ENCODE assay signal across 8 cellular contexts in the genomic region with DNA sequence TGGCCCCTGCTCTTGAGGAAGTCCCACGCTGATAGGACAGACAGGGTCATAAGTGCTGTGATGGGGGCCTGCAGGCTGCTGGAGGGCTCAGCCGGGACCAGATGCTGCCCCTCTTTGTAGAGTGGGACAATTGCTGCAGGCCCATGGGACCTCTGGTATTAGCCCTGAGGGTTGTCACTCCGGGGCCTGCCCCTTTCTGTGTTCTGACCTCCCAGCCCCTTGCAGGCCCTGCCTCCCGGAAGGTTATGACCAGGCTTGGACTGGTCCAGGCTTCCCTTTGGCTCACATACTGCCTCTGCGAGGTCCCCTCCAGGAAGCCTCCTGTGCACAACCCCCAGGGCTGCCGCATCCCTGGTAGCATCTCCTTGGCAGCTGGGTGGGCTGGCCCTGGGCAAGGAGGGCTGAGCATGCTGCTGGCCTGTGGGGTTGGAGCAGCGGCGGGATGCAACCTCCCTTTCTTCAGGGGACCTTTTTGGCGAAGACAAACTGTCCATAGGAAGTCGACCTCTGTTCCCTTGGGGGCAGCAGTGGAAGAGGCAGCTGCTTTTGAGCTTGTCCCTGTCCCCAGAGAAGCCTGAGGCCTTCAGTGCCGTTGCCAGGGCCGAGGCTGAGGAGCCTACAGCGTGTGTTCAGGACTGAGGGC. TPM values are rescaled to one million over a fixed set of nuclear protein-coding genes. Genes with fewer than 3 reads are reported as not detected.
DNase-seq lines count a peak whose midpoint lies in the region; ATAC-seq and TF ChIP-seq lines count a peak whose summit lies in the region.

No MANE protein-coding gene starts in this region.

- peaks cover 28% of the 10 kb centered on the region in 2 experiments for H3K4me1 ChIP-seq in neutrophil (ENCODE audit: control insufficient read depth in 1 of 2, insufficient read depth in 1 of 2, low read depth in 1 of 2, low read length in 1 of 2)

- no peaks in the 10 kb centered on the region for H3K9me3 ChIP-seq in neutrophil

- DNase-seq in GM12864 (ENCODE audit: low read depth): no peak
- DNase-seq in coronary artery (ENCODE audit: low spot score): no peak
- no peak for DNase-seq in globus pallidus (ENCODE audit: low spot score)
- no peak for DNase-seq in H4 (ENCODE audit: low spot score)

- no peaks in the 10 kb centered on the region for H3K27me3 ChIP-seq in neutrophil

- TF ChIP-seq CTCF in GM12864 (IDR thresholded peaks at IDR 0.05; ENCODE audit: low read depth, low read length, missing control alignments) (no peak), coronary artery (IDR thresholded peaks at IDR 0.05) (no peak), neutrophil (IDR thresholded peaks at IDR 0.05) (no peak)

- H3K4me3 ChIP-seq in GM12864 (ENCODE audit: low read depth, low read length) (peak overlapping the region; percentile 62), coronary artery (peak overlapping the region; percentile 86), neutrophil (ENCODE audit: low read depth in 1 of 2, low read length in 1 of 2) (no peak overlapping the region)

- H3K27ac ChIP-seq in coronary artery (peak overlapping the region; percentile 25 to 87), neutrophil (peak overlapping the region; percentile 77)

- ATAC-seq in HG03175 (IDR thresholded peaks at IDR 0.05; ENCODE audit: unreplicated experiment) (peak; percentile 3), HG03354 (IDR thresholded peaks at IDR 0.05; ENCODE audit: poor library complexity, severe bottlenecking, unreplicated experiment) (no peak), GM21390 (IDR thresholded peaks at IDR 0.05; ENCODE audit: unreplicated experiment) (no peak)

- H3K36me3 ChIP-seq in neutrophil: no peaks in the 10 kb centered on the region

RNA-seq across cellular contexts. Expression of gene LIMK1, which starts 8.8 kb away (rescaled TPM):
- 44.0 and 47.6 TPM in 2 replicates for total RNA-seq in H4 (2014; rRNA removed; shearing (Covaris generic))

Comparison
In these comparisons a context has a peak if more than half of its experiments do, and no peak if none do; other contexts are left out.
1. H3K4me3 ChIP-seq: peak in GM12864 (single experiment) and coronary artery (single experiment); none in neutrophil (0 of 2).